19 cellular contexts compared by ENCODE assay signal in genomic region chr11:71429701-71430100, GRCh38.
"Had no signal": no experiment of that assay in that cellular context is flagged by ENCODE, and none has a peak within 500 bp of the region (broad histone marks: within the 10 kb centered on the region; RNA-seq: fewer than 3 reads in every experiment).

No MANE protein-coding gene starts in this region.

- H3K27ac ChIP-seq: epithelial cell of prostate, esophagus muscularis mucosa, gastrocnemius medialis, heart right ventricle, vagina had no signal

- H3K27me3 ChIP-seq: dorsolateral prefrontal cortex, esophagus muscularis mucosa, gastrocnemius medialis, heart right ventricle, ovary, right atrium auricular region, tibial nerve, vagina had no signal

- H3K4me3 ChIP-seq: dorsolateral prefrontal cortex, esophagus muscularis mucosa, gastrocnemius medialis, heart right ventricle, mucosa of descending colon, ovary, right atrium auricular region, tibial nerve, vagina had no signal

- FAIRE-seq: islet of Langerhans, small intestine had no signal

- H3K4me1 ChIP-seq: gastrocnemius medialis had no signal

- H3K36me3 ChIP-seq: gastrocnemius medialis, ovary, right atrium auricular region, vagina had no signal

- ATAC-seq: gastrocnemius medialis; mucosa of descending colon; naive thymus-derived CD8-positive, alpha-beta T cell had no signal

- DNase-seq: cortex of kidney; effector memory CD4-positive, alpha-beta T cell; kidney glomerular epithelial cell; mammary epithelial cell; mucosa of descending colon; naive thymus-derived CD8-positive, alpha-beta T cell; small intestine; stimulated activated CD4-positive, alpha-beta T cell treated with anti-CD3 and anti-CD28 coated beads, Interleukin-12 subunit alpha, Interleukin-12 subunit beta, amount 100 ng/mL, for 4 hours; stimulated activated naive CD4-positive, alpha-beta T cell treated with Interleukin-2 at 50 U/mL for 16 hours had no signal

- H3K9me3 ChIP-seq: gastrocnemius medialis, mucosa of descending colon, ovary, right atrium auricular region, tibial nerve, vagina had no signal
